In the genomic region with DNA sequence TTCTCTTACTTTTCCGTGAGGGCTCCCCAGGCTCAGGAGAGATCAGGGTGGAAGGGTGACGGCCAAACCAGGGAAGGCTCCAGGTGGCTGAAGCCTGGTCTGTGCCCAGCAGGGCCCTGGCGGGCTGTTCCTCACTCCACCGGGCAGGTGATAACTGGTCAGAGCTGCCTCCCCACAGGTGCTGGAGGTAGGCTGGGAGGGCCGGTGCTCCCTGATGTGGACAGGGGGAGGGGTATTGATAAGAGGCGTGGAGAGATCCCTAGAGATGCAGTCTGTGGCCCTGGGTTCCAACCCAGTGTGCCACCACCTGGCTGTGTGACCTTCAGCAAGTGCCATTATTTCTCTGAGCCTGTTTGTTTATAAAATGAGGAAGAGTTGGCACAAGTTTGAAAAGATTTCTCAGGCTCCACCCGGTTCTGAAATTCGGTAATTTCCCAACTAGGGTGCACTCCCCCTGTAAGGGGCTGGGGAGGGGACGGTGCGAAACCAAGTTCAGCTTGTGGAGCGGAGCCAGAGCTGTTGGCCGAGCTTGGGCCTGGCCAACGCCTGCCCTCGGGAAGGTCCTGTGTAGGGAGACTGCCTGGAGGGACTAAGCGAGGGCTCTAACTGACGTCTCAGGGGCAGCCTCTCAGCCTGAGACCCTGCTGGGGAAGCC, we compare ENCODE assay signal across 8 cellular contexts. TPM values are rescaled to one million over a fixed set of nuclear protein-coding genes. Genes with fewer than 3 reads are reported as not detected.
DNase-seq lines count a peak whose midpoint lies in the region; ATAC-seq and TF ChIP-seq lines count a peak whose summit lies in the region.

No MANE protein-coding gene starts in this region.

- H3K27ac ChIP-seq in coronary artery (peak overlapping the region; percentile 94 to 99), mesodermal cell (ENCODE audit: low read depth, low read length, severe bottlenecking) (peak overlapping the region; percentile 96), aorta (ENCODE audit: low read depth in 1 of 2, low read length in 2 of 2) (peak overlapping the region; percentile 93 to 97)

- H3K36me3 ChIP-seq in mesodermal cell (ENCODE audit: control insufficient read depth, insufficient read depth, low read length): peaks cover 35% of the 10 kb centered on the region
- peaks cover 0 to 3% of the 10 kb centered on the region in 2 donors for H3K36me3 ChIP-seq in aorta (ENCODE audit: control insufficient read depth in 1 of 2, insufficient read depth in 2 of 2, low read length in 1 of 2)

- intact Hi-C loops in aorta (cut with DNase I): loop anchor here in 1 of 2 donors (2.0 kb wide), 1 partner anchor 17 kb away; no protein-coding TSS in a partner anchor

- WGBS in mesodermal cell (ENCODE audit: insufficient coverage in 2 of 2), 2 experiments: 19 to 24% methylated on average over 12 of the region's 16 CpGs
- 28 to 35% methylated on average over 16 of the region's 16 CpGs for WGBS in aorta, 2 donors

- no peak for TF ChIP-seq CTCF in coronary artery (IDR thresholded peaks at IDR 0.05)

- DNase-seq in NCI-H69 (lab: John Stamatoyannopoulos, UW): peak; percentile 55
- DNase-seq in coronary artery (ENCODE audit: low spot score): peak; percentile 91
- DNase-seq in aorta: no peak
- DNase-seq in NCI-H1930 (lab: John Stamatoyannopoulos, UW): no peak
- no peak for DNase-seq in stimulated activated CD4-positive, alpha-beta T cell treated with anti-CD3 and anti-CD28 coated beads, Interleukin-2, amount 100 ng/mL, for 48 hours
- no peak for DNase-seq in pons (ENCODE audit: low spot score)

- H3K9me3 ChIP-seq in mesodermal cell (ENCODE audit: control insufficient read depth, low read length): no peaks in the 10 kb centered on the region
- no peaks in the 10 kb centered on the region for H3K9me3 ChIP-seq in aorta (ENCODE audit: control insufficient read depth, low read length)

- peak; percentile 22 for ATAC-seq in GM18907 (IDR thresholded peaks at IDR 0.05; ENCODE audit: unreplicated experiment)
- ATAC-seq in aorta (ENCODE audit: low FRiP score): peak; percentile 4

- no peaks in the 10 kb centered on the region for H3K27me3 ChIP-seq in aorta (ENCODE audit: control insufficient read depth in 1 of 2, insufficient read depth in 2 of 2, low read length in 1 of 2)

- H3K4me3 ChIP-seq in coronary artery (peak overlapping the region; percentile 79), mesodermal cell (ENCODE audit: extremely low read depth, insufficient read depth, low read length, poor library complexity, severe bottlenecking) (peak overlapping the region; percentile 46), aorta (ENCODE audit: low read length in 2 of 2) (peak overlapping the region; percentile 35 to 49)

- H3K4me1 ChIP-seq in mesodermal cell (ENCODE audit: control insufficient read depth, insufficient read depth, low read length, poor library complexity, severe bottlenecking) (peaks cover 18% of the 10 kb centered on the region), aorta (ENCODE audit: control insufficient read depth in 1 of 2, insufficient read depth in 2 of 2, low read length in 2 of 2) (no peaks in the 10 kb centered on the region)

RNA-seq across cellular contexts. Expression of gene NR4A1, which starts 1.0 kb away (rescaled TPM):
- 22.2 TPM for polyA plus RNA-seq in mesodermal cell (2013, experiment 1 of 2)
- polyA plus RNA-seq in mesodermal cell (2013, experiment 2 of 2): 21.0 TPM
- total RNA-seq in aorta: 100 to 1,000 TPM; 175 to 677 TPM
- 100 to 1,000 TPM in 1 of 2 donors, 10 to 100 TPM in 1; 48.2 to 392 TPM for polyA plus RNA-seq in aorta

RNA-seq across cellular contexts. Expression of gene ATG101, which starts 19.5 kb away (rescaled TPM):
- polyA plus RNA-seq in mesodermal cell (2013, experiment 1 of 2): 27.0 TPM
- 19.6 TPM for polyA plus RNA-seq in mesodermal cell (2013, experiment 2 of 2)
- total RNA-seq in aorta: 10 to 100 TPM; 28.2 to 32.2 TPM
- polyA plus RNA-seq in aorta: 10 to 100 TPM; 40.9 to 44.0 TPM

RNA-seq across cellular contexts. Expression of gene SMIM41, which starts 29.3 kb away (rescaled TPM):
- polyA plus RNA-seq in mesodermal cell (2013, experiment 1 of 2): not detected
- not detected for polyA plus RNA-seq in mesodermal cell (2013, experiment 2 of 2)
- total RNA-seq in aorta: under 1 TPM in 1 of 2 donors, not detected in 1; 0.84 TPM
- not detected for polyA plus RNA-seq in aorta

RNA-seq across cellular contexts. Expression of gene TAMALIN, which starts 43.5 kb away (rescaled TPM):
- polyA plus RNA-seq in mesodermal cell (2013, experiment 1 of 2): 25.9 TPM
- polyA plus RNA-seq in mesodermal cell (2013, experiment 2 of 2): 16.1 TPM
- total RNA-seq in aorta: 100 to 1,000 TPM in 1 of 2 donors, 10 to 100 TPM in 1; 64.2 to 129 TPM
- polyA plus RNA-seq in aorta: 10 to 100 TPM in 1 of 2 donors, 1 to 10 TPM in 1; 7.1 to 13.8 TPM

Comparison
In these comparisons a context has a peak if more than half of its experiments do, and no peak if none do; other contexts are left out.
1. DNase-seq: peak in NCI-H69 (single experiment) and coronary artery (single experiment); none in aorta (0 of 2), NCI-H1930 (0 of 2), stimulated activated CD4-positive, alpha-beta T cell treated with anti-CD3 and anti-CD28 coated beads, Interleukin-2, amount 100 ng/mL, for 48 hours (0 of 2) and pons (single experiment).
2. Peak in every context shown above with its lines, with median percentiles within 50 percentile points of each other: H3K27ac ChIP-seq and H3K4me3 ChIP-seq.